3 cellular contexts compared by ENCODE assay signal in the genomic region with DNA sequence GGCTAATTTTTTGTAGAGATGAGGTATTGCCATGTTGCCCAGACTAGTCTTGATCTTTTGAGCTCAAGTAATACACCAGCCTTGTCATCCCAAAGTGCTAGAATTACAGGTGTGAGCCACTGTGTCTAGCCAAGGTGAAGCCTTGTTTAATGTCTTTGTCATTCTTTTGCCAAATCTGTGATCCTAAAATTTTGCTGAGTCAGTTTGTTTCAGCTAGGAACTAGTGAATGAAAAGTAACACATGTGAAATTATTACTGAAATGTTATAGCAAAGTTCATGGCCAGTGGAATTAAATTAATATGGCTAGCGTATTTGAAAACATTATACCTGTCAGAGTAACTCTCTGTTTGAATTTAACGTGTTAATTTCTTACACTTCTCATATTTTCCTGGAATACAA.
TF ChIP-seq lines count a peak whose summit lies in the region.

No MANE protein-coding gene starts in this region.

TF ChIP-seq in A549, 52 proteins besides CTCF, POLR2A, EP300 and RAD21:
- no peak for TF ChIP-seq NFE2L2 (conservative IDR thresholded peaks at IDR 0.05; ENCODE audit: low read length)
- TF ChIP-seq CBX2 (IDR thresholded peaks at IDR 0.05; ENCODE audit: borderline replicate concordance, low read depth), result no peak
- peak; percentile 98 for TF ChIP-seq MAFK (IDR thresholded peaks at IDR 0.05; ENCODE audit: partially characterized antibody)
- TF ChIP-seq CHD2 (IDR thresholded peaks at IDR 0.05; ENCODE audit: low read length, partially characterized antibody), result no peak
- TF ChIP-seq NPAS2 (CRISPR knock-in tag; IDR thresholded peaks at IDR 0.05; ENCODE audit: borderline replicate concordance), result no peak
- TF ChIP-seq, protein P1, sequence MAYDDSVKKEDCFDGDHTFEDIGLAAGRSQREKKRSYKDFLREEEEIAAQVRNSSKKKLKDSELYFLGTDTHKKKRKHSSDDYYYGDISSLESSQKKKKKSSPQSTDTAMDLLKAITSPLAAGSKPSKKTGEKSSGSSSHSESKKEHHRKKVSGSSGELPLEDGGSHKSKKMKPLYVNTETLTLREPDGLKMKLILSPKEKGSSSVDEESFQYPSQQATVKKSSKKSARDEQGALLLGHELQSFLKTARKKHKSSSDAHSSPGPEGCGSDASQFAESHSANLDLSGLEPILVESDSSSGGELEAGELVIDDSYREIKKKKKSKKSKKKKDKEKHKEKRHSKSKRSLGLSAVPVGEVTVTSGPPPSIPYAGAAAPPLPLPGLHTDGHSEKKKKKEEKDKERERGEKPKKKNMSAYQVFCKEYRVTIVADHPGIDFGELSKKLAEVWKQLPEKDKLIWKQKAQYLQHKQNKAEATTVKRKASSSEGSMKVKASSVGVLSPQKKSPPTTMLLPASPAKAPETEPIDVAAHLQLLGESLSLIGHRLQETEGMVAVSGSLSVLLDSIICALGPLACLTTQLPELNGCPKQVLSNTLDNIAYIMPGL (CRISPR knock-in tag; IDR thresholded peaks at IDR 0.05; ENCODE audit: borderline replicate concordance), result no peak
- TF ChIP-seq PHF8 (IDR thresholded peaks at IDR 0.05; ENCODE audit: borderline replicate concordance, low read depth), result no peak
- no peak for TF ChIP-seq BHLHE40 (IDR thresholded peaks at IDR 0.05; ENCODE audit: low read depth, low read length)
TF ChIP-seq in A549: peak in this region for 1.

TF ChIP-seq in K562, 482 proteins besides CTCF, POLR2A, EP300 and RAD21:
- TF ChIP-seq SAFB (IDR thresholded peaks at IDR 0.05; ENCODE audit: borderline replicate concordance, low read depth, low read length) (no peak), ATF1 (CRISPR knock-in tag; IDR thresholded peaks at IDR 0.05) (no peak), ATF1 (tag; IDR thresholded peaks at IDR 0.05) (no peak), MAFF (IDR thresholded peaks at IDR 0.05; ENCODE audit: low read length) (peak; percentile 84), MAFK (IDR thresholded peaks at IDR 0.05; ENCODE audit: low read length) (peak; percentile 82), MAFG (tag; conservative IDR thresholded peaks at IDR 0.05) (peak; percentile 87), SPI1 (IDR thresholded peaks at IDR 0.05; ENCODE audit: borderline replicate concordance, low read depth, low read length) (no peak), SNIP1 (IDR thresholded peaks at IDR 0.05; ENCODE audit: low read depth) (no peak), RBM14 (IDR thresholded peaks at IDR 0.05; ENCODE audit: borderline replicate concordance, insufficient read depth, low read depth, low read length) (no peak), C11orf30 (IDR thresholded peaks at IDR 0.05; ENCODE audit: low read depth) (peak; percentile 69; the same call in 1 of the 2 replicates), ZNF316 (IDR thresholded peaks at IDR 0.05) (peak; percentile 84), E2F3 (CRISPR knock-in tag; IDR thresholded peaks at IDR 0.05) (no peak), ZNF263 (CRISPR knock-in tag; IDR thresholded peaks at IDR 0.05; ENCODE audit: borderline replicate concordance) (no peak), ZSCAN32 (CRISPR knock-in tag; IDR thresholded peaks at IDR 0.05) (no peak)

TF ChIP-seq in endothelial cell of umbilical vein, 7 proteins besides CTCF, POLR2A, EP300 and RAD21:
- no peak for TF ChIP-seq GATA2 (IDR thresholded peaks at IDR 0.05; ENCODE audit: insufficient read depth, insufficient read length, low read depth, low read length)
- TF ChIP-seq EZH2 (IDR thresholded peaks at IDR 0.05; ENCODE audit: borderline replicate concordance, low read depth, low read length, severe bottlenecking), result no peak
- no peak for TF ChIP-seq JUN (IDR thresholded peaks at IDR 0.05; ENCODE audit: borderline replicate concordance, insufficient read depth, insufficient read length, low read depth)
- no peak for TF ChIP-seq MYC (IDR thresholded peaks at IDR 0.05; ENCODE audit: low read depth, low read length)
- TF ChIP-seq FOS (IDR thresholded peaks at IDR 0.05; ENCODE audit: borderline replicate concordance, insufficient read depth, low read length), result no peak
- TF ChIP-seq, protein P2, sequence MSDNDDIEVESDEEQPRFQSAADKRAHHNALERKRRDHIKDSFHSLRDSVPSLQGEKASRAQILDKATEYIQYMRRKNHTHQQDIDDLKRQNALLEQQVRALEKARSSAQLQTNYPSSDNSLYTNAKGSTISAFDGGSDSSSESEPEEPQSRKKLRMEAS (IDR thresholded peaks at IDR 0.05; ENCODE audit: insufficient read depth, insufficient read length), result no peak
- TF ChIP-seq POLR2AphosphoS5 (IDR thresholded peaks at IDR 0.05; ENCODE audit: insufficient read depth, low read depth, low read length), result no peak
